ENCODE assay signal across 8 cellular contexts in genomic region chrX:48071064-48071985, GRCh38. TPM values are rescaled to one million over a fixed set of nuclear protein-coding genes. Genes with fewer than 3 reads are reported as not detected.
DNase-seq lines count a peak whose midpoint lies in the region; ATAC-seq lines count a peak whose summit lies in the region.

Gene ZNF630, minus strand, starts transcription at chrX:48071640. Its CDS starts 4,754 bp downstream, at chrX:48066886.

- H3K4me1 ChIP-seq in muscle layer of duodenum (ENCODE audit: control insufficient read depth in 1 of 2, insufficient read depth in 2 of 2, low read length in 2 of 2) = no peaks in the 10 kb centered on the region

- DNase-seq in NCI-H1436 (lab: John Stamatoyannopoulos, UW) (peak; percentile 62), NCI-H1436 treated with DMSO at 0.1 percent for 48 hours (lab: John Stamatoyannopoulos, UW) (no peak), NCI-H774 (lab: John Stamatoyannopoulos, UW) (peak; percentile 38)
- DNase-seq in activated T-cell treated with anti-CD3 and anti-CD28 coated beads, Interleukin-2, amount 50 U/mL, for 24 hours = peak; percentile 77
- DNase-seq in stimulated activated CD8-positive, alpha-beta memory T cell treated with anti-CD3 and anti-CD28 coated beads, Interleukin-4, amount 100 ng/mL, for 48 hours = peak; percentile 71

- H3K36me3 ChIP-seq in muscle layer of duodenum (ENCODE audit: control insufficient read depth in 1 of 2, insufficient read depth in 2 of 2, low read length in 2 of 2) = no peaks in the 10 kb centered on the region

- H3K27me3 ChIP-seq in muscle layer of duodenum (ENCODE audit: low read depth, low read length) = no peaks in the 10 kb centered on the region

- H3K9me3 ChIP-seq in muscle layer of duodenum (ENCODE audit: control insufficient read depth in 1 of 2, low read length in 2 of 2) = no peaks in the 10 kb centered on the region

- peak within 1 kb of the TSS; percentile 83 for H3K4me3 Mint-ChIP-seq in activated T-cell treated with anti-CD3 and anti-CD28 coated beads, Interleukin-2, amount 50 U/mL, for 24 hours

- peak within 1 kb of the TSS; percentile 83 for H3K4me3 ChIP-seq in muscle layer of duodenum (ENCODE audit: low read depth in 1 of 2, low read length in 2 of 2)

- peak; percentile 89 for ATAC-seq in HG03139 (IDR thresholded peaks at IDR 0.05; ENCODE audit: unreplicated experiment)
- peak; percentile 93 for ATAC-seq in esophagus mucosa

- H3K27ac Mint-ChIP-seq in activated T-cell treated with anti-CD3 and anti-CD28 coated beads, Interleukin-2, amount 50 U/mL, for 24 hours = peak within 1 kb of the TSS; percentile 93

- peaks cover 28% of the 10 kb centered on the region for H3K27me3 Mint-ChIP-seq in activated T-cell treated with anti-CD3 and anti-CD28 coated beads, Interleukin-2, amount 50 U/mL, for 24 hours

- no peaks in the 10 kb centered on the region for H3K9me3 Mint-ChIP-seq in activated T-cell treated with anti-CD3 and anti-CD28 coated beads, Interleukin-2, amount 50 U/mL, for 24 hours

- H3K36me3 Mint-ChIP-seq in activated T-cell treated with anti-CD3 and anti-CD28 coated beads, Interleukin-2, amount 50 U/mL, for 24 hours (ENCODE audit: low read depth) = peaks cover 6% of the 10 kb centered on the region

- peaks cover 14% of the 10 kb centered on the region for H3K4me1 Mint-ChIP-seq in activated T-cell treated with anti-CD3 and anti-CD28 coated beads, Interleukin-2, amount 50 U/mL, for 24 hours (ENCODE audit: low read depth)

- peak within 1 kb of the TSS; percentile 82 for H3K27ac ChIP-seq in muscle layer of duodenum (ENCODE audit: low read length)

RNA-seq across cellular contexts. Expression of gene ZNF630, which starts in this region (rescaled TPM):
- 1.4 TPM for total RNA-seq in esophagus mucosa
